Comparison of ENCODE assay signal across 9 cellular contexts in the genomic region with DNA sequence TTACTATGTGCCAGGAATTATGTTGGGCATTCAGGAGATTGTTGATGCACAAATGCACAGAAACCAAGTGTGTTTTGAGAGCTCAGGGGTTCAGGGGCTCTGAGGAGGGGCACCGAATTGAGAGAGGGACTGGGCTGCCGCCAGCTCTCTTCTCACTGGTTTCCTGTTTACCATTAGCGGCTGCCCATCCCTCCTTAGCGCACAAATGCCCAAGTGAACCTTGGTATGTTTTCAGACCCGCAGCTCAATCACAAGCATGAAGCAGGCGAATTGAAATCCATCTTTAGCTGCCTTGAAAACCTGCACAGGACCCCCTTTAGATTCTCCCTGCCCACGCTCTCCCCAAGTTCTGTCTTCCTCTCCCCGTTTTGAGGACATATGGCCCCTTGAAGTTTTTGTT.
A peak's percentile ranks its signal among the peaks of the same experiment; 100 is the strongest.
DNase-seq lines count a peak whose midpoint lies in the region; ATAC-seq, FAIRE-seq and TF ChIP-seq lines count a peak whose summit lies in the region.
"Had no signal": no experiment of that assay in that cellular context is flagged by ENCODE, and none has a peak within 500 bp of the region (broad histone marks: within the 10 kb centered on the region; RNA-seq: fewer than 3 reads in every experiment).

No MANE protein-coding gene starts in this region.

- H3K9me3 ChIP-seq in HepG2 (ENCODE audit: low read length) (no peaks in the 10 kb centered on the region), thoracic aorta (no peaks in the 10 kb centered on the region)

- H3K36me3 Mint-ChIP-seq in activated CD4-positive, alpha-beta T cell treated with anti-CD3 and anti-CD28 coated beads, Interleukin-2, amount 10 ng/mL, durations not matched to agents 24 days and 14 days (ENCODE audit: low read depth): no peaks in the 10 kb centered on the region

- H3K4me3 ChIP-seq in HepG2 (replicated peaks in 1 of 3; ENCODE audit: insufficient read depth in 1 of 3, low read depth in 2 of 3, low read length in 3 of 3): peak overlapping the region in 1 of 3 experiments; percentile 23; a peak in 1 of 6 replicates
- peak overlapping the region; percentile 93 for H3K4me3 ChIP-seq in thoracic aorta
- H3K4me3 ChIP-seq: GM12878 had no signal

- DNase-seq in activated CD4-positive, alpha-beta T cell treated with anti-CD3 and anti-CD28 coated beads, Interleukin-2, amount 10 ng/mL, durations not matched to agents 24 days and 14 days: no peak
- DNase-seq in activated CD4-positive, alpha-beta T cell treated with anti-CD3 and anti-CD28 coated beads, Interleukin-2, amount 50 U/mL, for 4 hours: no peak
- DNase-seq in RWPE1 (ENCODE audit: low spot score) (no peak), HepG2 (ENCODE audit: low spot score) (peak; percentile 23), thoracic aorta (ENCODE audit: low spot score) (no peak), NCI-H2196 treated with DMSO at 0.1 percent for 48 hours (lab: John Stamatoyannopoulos, UW; ENCODE audit: unreplicated experiment) (no peak), UCSD-AML1 (lab: John Stamatoyannopoulos, UW; ENCODE audit: unreplicated experiment) (no peak), DMS79 treated with DMSO at 0.1 percent for 48 hours (lab: John Stamatoyannopoulos, UW) (no peak)

- H3K27ac ChIP-seq in RWPE1 (peak overlapping the region; percentile 84; the same call in 1 of the 2 replicates), HepG2 (ENCODE audit: extremely low read length, insufficient read depth, low read length) (no peak overlapping the region), thoracic aorta (peak overlapping the region; percentile 81 to 99)

- WGBS in HepG2 (ENCODE audit: low lambda C conversion rate): 19% methylated on average over 5 of the region's 8 CpGs

- ATAC-seq in HepG2 (no peak), thoracic aorta (ENCODE audit: insufficient number of reproducible peaks, low FRiP score, low read depth) (no peak)
- ATAC-seq: GM12878 had no signal

- no peak overlapping the region for H3K9ac ChIP-seq in HepG2 (ENCODE audit: insufficient read depth, low read depth, low read length)

- no peak for TF ChIP-seq CTCF in RWPE1 (conservative IDR thresholded peaks at IDR 0.05; ENCODE audit: low read depth)
- no peak for TF ChIP-seq CTCF in HepG2 (CRISPR knock-in tag; IDR thresholded peaks at IDR 0.05)
- TF ChIP-seq CTCF in thoracic aorta (IDR thresholded peaks at IDR 0.05): no peak

- peaks cover 0 to 10% of the 10 kb centered on the region in 2 experiments; a peak in 3 of 5 replicates for H3K27me3 ChIP-seq in HepG2 (ENCODE audit: control insufficient read depth in 1 of 2, insufficient read depth in 2 of 2, low read length in 2 of 2)
- H3K27me3 ChIP-seq in thoracic aorta (replicated peaks; ENCODE audit: insufficient read depth): no peaks in the 10 kb centered on the region

- CTCF ChIA-PET in RWPE1 (lab: Yijun Ruan, JAX) (interaction anchor here (0.6 to 1.4 kb wide), 3 partner anchors 7 to 366 kb away, joined by 3 to 4 read pairs (median 4); no protein-coding TSS in a partner anchor), HepG2 (lab: Yijun Ruan, JAX; ENCODE audit: low intra/inter-chr PET ratio, low total read pairs) (no interaction called here)

- FAIRE-seq in HepG2 (lab: Jason Lieb, UNC): no peak
- FAIRE-seq: GM12878 had no signal

- TF ChIP-seq RAD21 in HepG2 (CRISPR knock-in tag; IDR thresholded peaks at IDR 0.05): no peak

- POLR2A ChIA-PET in RWPE1 (lab: Yijun Ruan, JAX; ENCODE audit: low non-redundant PET) (no interaction called here), HepG2 (lab: Yijun Ruan, JAX) (interaction anchor here (1.2 to 2.2 kb wide), 2 partner anchors 80 to 287 kb away, joined by 3 to 29 read pairs; partner anchors contain the start of genes CYB5RL, MRPL37 and SSBP3)

- H3K79me2 ChIP-seq in HepG2 (ENCODE audit: insufficient read depth, low read length): no peaks in the 10 kb centered on the region

- no peak overlapping the region for H3K27ac Mint-ChIP-seq in activated CD4-positive, alpha-beta T cell treated with anti-CD3 and anti-CD28 coated beads, Interleukin-2, amount 10 ng/mL, durations not matched to agents 24 days and 14 days

- intact Hi-C loops in activated CD4-positive, alpha-beta T cell treated with anti-CD3 and anti-CD28 coated beads, Interleukin-2, amount 10 ng/mL, durations not matched to agents 24 days and 14 days (cut with micrococcal nuclease): loop anchor here (5.0 kb wide), 1 partner anchor 130 kb away; no protein-coding TSS in a partner anchor
- intact Hi-C loops in HepG2 (cut with micrococcal nuclease; ENCODE audit: unreplicated experiment): loop anchor here (5.0 kb wide), 1 partner anchor 60 kb away; no protein-coding TSS in a partner anchor

- peak overlapping the region; percentile 76 for H3K4me3 Mint-ChIP-seq in activated CD4-positive, alpha-beta T cell treated with anti-CD3 and anti-CD28 coated beads, Interleukin-2, amount 10 ng/mL, durations not matched to agents 24 days and 14 days

- in situ Hi-C loops in HepG2 (cut with HindIII; ENCODE audit: extremely low pct_ligation_motif_present, low pct_unique_long_range_greater_than_20kb): loop anchor here (5.0 to 10.0 kb wide), 3 partner anchors 80 to 365 kb away; partner anchors contain the start of gene SSBP3

- no peaks in the 10 kb centered on the region for H3K9me3 Mint-ChIP-seq in activated CD4-positive, alpha-beta T cell treated with anti-CD3 and anti-CD28 coated beads, Interleukin-2, amount 10 ng/mL, durations not matched to agents 24 days and 14 days

- no TSS peak for BruUV-seq in HepG2 (replicated peaks; lab: Mats Ljungman, UMichigan)

- no peak for TF ChIP-seq POLR2A in HepG2 (IDR thresholded peaks at IDR 0.05; ENCODE audit: insufficient read depth in 1 of 2, low read depth in 2 of 2, low read length in 2 of 2)

- H3K4me2 ChIP-seq in HepG2 (ENCODE audit: low read depth, low read length): peak overlapping the region; percentile 97

- TF ChIP-seq EP300 in HepG2 (IDR thresholded peaks at IDR 0.05; ENCODE audit: low read depth in 2 of 2, low read length in 2 of 2) (no peak), HepG2 (CRISPR knock-in tag; IDR thresholded peaks at IDR 0.05; ENCODE audit: borderline replicate concordance) (no peak)

- no peaks in the 10 kb centered on the region for H3K36me3 ChIP-seq in HepG2 (replicated peaks in 1 of 2; ENCODE audit: control insufficient read depth in 1 of 2, insufficient read depth in 2 of 2, low read length in 2 of 2)
- no peaks in the 10 kb centered on the region for H3K36me3 ChIP-seq in thoracic aorta

- peaks cover 29% of the 10 kb centered on the region for H3K27me3 Mint-ChIP-seq in activated CD4-positive, alpha-beta T cell treated with anti-CD3 and anti-CD28 coated beads, Interleukin-2, amount 10 ng/mL, durations not matched to agents 24 days and 14 days

- H3K4me1 ChIP-seq in HepG2 (ENCODE audit: insufficient read depth, low read length): peaks cover 65% of the 10 kb centered on the region
- peaks cover 13 to 28% of the 10 kb centered on the region in 2 donors for H3K4me1 ChIP-seq in thoracic aorta (ENCODE audit: control insufficient read depth in 1 of 2, low read depth in 2 of 2)

- peaks cover 32% of the 10 kb centered on the region for H3K4me1 Mint-ChIP-seq in activated CD4-positive, alpha-beta T cell treated with anti-CD3 and anti-CD28 coated beads, Interleukin-2, amount 10 ng/mL, durations not matched to agents 24 days and 14 days

- no peaks in the 10 kb centered on the region for H4K20me1 ChIP-seq in HepG2 (ENCODE audit: insufficient read depth, low read length)

- H2AFZ ChIP-seq in HepG2 (ENCODE audit: low read length): no peak overlapping the region

TF ChIP-seq in HepG2, 621 proteins besides CTCF, POLR2A, EP300 and RAD21:
- TF ChIP-seq NPAS2 (CRISPR knock-in tag; IDR thresholded peaks at IDR 0.05; ENCODE audit: borderline replicate concordance): no peak
- TF ChIP-seq ZSCAN31 (CRISPR knock-in tag; IDR thresholded peaks at IDR 0.05; ENCODE audit: low read depth): no peak
- peak; percentile 30; the same call in 1 of the 2 replicates for TF ChIP-seq FOXP4 (CRISPR knock-in tag; IDR thresholded peaks at IDR 0.05)
- no peak for TF ChIP-seq NR2F2 (IDR thresholded peaks at IDR 0.05; ENCODE audit: borderline replicate concordance, low read depth)
